In genomic region chr11:129787518-129787917, GRCh38 we compare ENCODE assay signal across 1 cellular context.
TF ChIP-seq lines count a peak whose summit lies in the region.

No MANE protein-coding gene starts in this region.

TF ChIP-seq in HepG2, 621 proteins besides CTCF, POLR2A, EP300 and RAD21:
- no peak for TF ChIP-seq ZNF274 (CRISPR knock-in tag; IDR thresholded peaks at IDR 0.05)
- TF ChIP-seq, protein P1, sequence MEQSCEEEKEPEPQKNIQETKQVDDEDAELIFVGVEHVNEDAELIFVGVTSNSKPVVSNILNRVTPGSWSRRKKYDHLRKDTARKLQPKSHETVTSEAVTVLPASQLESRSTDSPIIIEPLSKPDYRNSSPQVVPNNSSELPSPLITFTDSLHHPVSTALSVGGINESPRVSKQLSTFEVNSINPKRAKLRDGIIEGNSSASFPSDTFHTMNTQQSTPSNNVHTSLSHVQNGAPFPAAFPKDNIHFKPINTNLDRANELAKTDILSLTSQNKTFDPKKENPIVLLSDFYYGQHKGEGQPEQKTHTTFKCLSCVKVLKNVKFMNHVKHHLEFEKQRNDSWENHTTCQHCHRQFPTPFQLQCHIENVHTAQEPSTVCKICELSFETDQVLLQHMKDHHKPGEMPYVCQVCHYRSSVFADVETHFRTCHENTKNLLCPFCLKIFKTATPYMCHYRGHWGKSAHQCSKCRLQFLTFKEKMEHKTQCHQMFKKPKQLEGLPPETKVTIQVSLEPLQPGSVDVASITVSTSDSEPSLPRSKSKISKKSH (CRISPR knock-in tag; IDR thresholded peaks at IDR 0.05; ENCODE audit: borderline replicate concordance) = no peak
- TF ChIP-seq DNMT3B (CRISPR knock-in tag; conservative IDR thresholded peaks at IDR 0.05) = no peak
- TF ChIP-seq SP4 (CRISPR knock-in tag; IDR thresholded peaks at IDR 0.05) = no peak
- TF ChIP-seq CEBPG (CRISPR knock-in tag; IDR thresholded peaks at IDR 0.05) = peak; percentile 23; the same call in 1 of the 2 replicates
- no peak for TF ChIP-seq SATB2 (CRISPR knock-in tag; IDR thresholded peaks at IDR 0.05)
- TF ChIP-seq ZFP1 (CRISPR knock-in tag; IDR thresholded peaks at IDR 0.05) = no peak
